ENCODE assay signal across 14 cellular contexts in the genomic region with DNA sequence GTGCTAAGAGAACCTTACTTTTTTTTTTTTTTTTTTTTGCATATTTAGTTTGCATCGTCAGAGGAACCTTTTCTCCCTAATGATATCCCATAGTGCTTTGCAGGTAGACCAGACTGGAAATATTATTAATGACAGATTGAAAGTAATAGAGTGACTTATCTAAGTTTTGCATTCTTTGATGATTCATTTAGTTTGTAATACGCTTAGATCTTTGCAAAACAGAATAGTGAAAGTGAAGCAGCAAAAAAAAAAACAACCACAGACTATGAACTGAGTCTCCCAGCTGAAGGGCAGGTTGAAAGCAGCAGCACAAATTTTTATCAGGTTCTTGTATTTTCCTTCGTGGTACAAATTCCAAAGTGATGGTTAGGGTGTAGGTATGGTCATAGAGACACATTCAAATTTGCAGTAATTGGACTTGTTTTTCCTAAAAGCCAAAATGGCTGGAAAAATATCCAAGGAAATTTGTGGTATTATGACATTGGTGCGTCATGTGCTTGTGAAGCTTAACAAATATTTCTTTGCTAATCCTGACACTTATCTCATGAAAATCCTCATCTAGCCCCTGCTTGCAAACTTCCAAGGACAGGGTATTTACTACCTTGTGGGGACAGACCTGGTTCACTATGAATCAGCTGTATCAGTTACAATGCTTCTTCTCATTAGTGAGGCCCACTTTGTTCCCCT.
A peak's percentile ranks its signal among the peaks of the same experiment; 100 is the strongest.
DNase-seq lines count a peak whose midpoint lies in the region; ATAC-seq and TF ChIP-seq lines count a peak whose summit lies in the region.
"Had no signal": no experiment of that assay in that cellular context is flagged by ENCODE, and none has a peak within 500 bp of the region (broad histone marks: within the 10 kb centered on the region; RNA-seq: fewer than 3 reads in every experiment).

No MANE protein-coding gene starts in this region.

- no peaks in the 10 kb centered on the region for H3K36me3 Mint-ChIP-seq in activated CD4-positive, alpha-beta T cell treated with anti-CD3 and anti-CD28 coated beads for 36 hours (ENCODE audit: low read depth)
- peaks cover 8% of the 10 kb centered on the region for H3K36me3 Mint-ChIP-seq in activated naive CD8-positive, alpha-beta T cell treated with anti-CD3 and anti-CD28 coated beads, Interleukin-2, amount 10 ng/mL, durations not matched to agents 7 days and 5 days
- H3K36me3 Mint-ChIP-seq in natural killer cell: no peaks in the 10 kb centered on the region

- no peak overlapping the region for H2BK15ac ChIP-seq in IMR-90 (ENCODE audit: low read depth, low read length)

- H4K5ac ChIP-seq in IMR-90 (ENCODE audit: low read depth, low read length): no peak overlapping the region

- peaks cover 4% of the 10 kb centered on the region for H3K27me3 Mint-ChIP-seq in activated CD4-positive, alpha-beta T cell treated with anti-CD3 and anti-CD28 coated beads for 36 hours
- no peaks in the 10 kb centered on the region for H3K27me3 Mint-ChIP-seq in activated naive CD8-positive, alpha-beta T cell treated with anti-CD3 and anti-CD28 coated beads, Interleukin-2, amount 10 ng/mL, durations not matched to agents 7 days and 5 days
- peaks cover 7 to 16% of the 10 kb centered on the region in 2 donors for H3K27me3 Mint-ChIP-seq in natural killer cell (ENCODE audit: low read depth in 2 of 2)

- no peak overlapping the region for H2BK120ac ChIP-seq in IMR-90 (ENCODE audit: low read depth, low read length)

- peaks cover 36% of the 10 kb centered on the region for H3K4me1 Mint-ChIP-seq in activated CD4-positive, alpha-beta T cell treated with anti-CD3 and anti-CD28 coated beads for 36 hours
- H3K4me1 Mint-ChIP-seq in activated naive CD8-positive, alpha-beta T cell treated with anti-CD3 and anti-CD28 coated beads, Interleukin-2, amount 10 ng/mL, durations not matched to agents 7 days and 5 days: peaks cover 17% of the 10 kb centered on the region
- H3K4me1 Mint-ChIP-seq in natural killer cell: peaks cover 19 to 20% of the 10 kb centered on the region in 2 donors

- H3K36me3 ChIP-seq in IMR-90 (ENCODE audit: control insufficient read depth, insufficient read depth, low read length): no peaks in the 10 kb centered on the region
- no peaks in the 10 kb centered on the region for H3K36me3 ChIP-seq in PC-9 (ENCODE audit: low read depth)
- H3K36me3 ChIP-seq: esophagus squamous epithelium, HAP-1 had no signal

- H3K79me2 ChIP-seq in PC-9 (ENCODE audit: low read depth): no peaks in the 10 kb centered on the region

- H3K79me1 ChIP-seq in IMR-90 (ENCODE audit: low read depth in 1 of 2, low read length in 2 of 2): no peaks in the 10 kb centered on the region

- no peaks in the 10 kb centered on the region for H4K20me1 ChIP-seq in IMR-90 (ENCODE audit: insufficient read depth, low read length)
- H4K20me1 ChIP-seq in PC-9 (ENCODE audit: insufficient read depth): no peaks in the 10 kb centered on the region

- no peak overlapping the region for H3K9ac ChIP-seq in IMR-90 (ENCODE audit: low read depth, low read length)

- no peaks in the 10 kb centered on the region for H3K9me1 ChIP-seq in IMR-90 (ENCODE audit: insufficient read depth, low read length)

- no peak overlapping the region for H3K27ac ChIP-seq in IMR-90 (ENCODE audit: insufficient read depth, low read length)
- no peak overlapping the region for H3K27ac ChIP-seq in PC-9

- H3K9me3 ChIP-seq in IMR-90 (ENCODE audit: control insufficient read depth, insufficient read depth, low read length) (no peaks in the 10 kb centered on the region), PC-9 (ENCODE audit: insufficient read depth, low read depth) (no peaks in the 10 kb centered on the region; the same call in 1 of the 2 replicates)
- H3K9me3 ChIP-seq: HAP-1 had no signal

- no peak overlapping the region for H3K4ac ChIP-seq in IMR-90 (ENCODE audit: low read depth, low read length)

- H2AFZ ChIP-seq in IMR-90 (replicated peaks; ENCODE audit: low read length, poor library complexity) (no peak overlapping the region), PC-9 (no peak overlapping the region)

- no peak overlapping the region for H3K4me3 ChIP-seq in IMR-90 (ENCODE audit: insufficient read depth, low read depth, low read length)
- no peak overlapping the region for H3K4me3 ChIP-seq in PC-9
- H3K4me3 ChIP-seq: esophagus squamous epithelium, HAP-1 had no signal

- H4K91ac ChIP-seq in IMR-90 (ENCODE audit: insufficient read depth, low read depth, low read length): no peak overlapping the region

- dilution Hi-C loops in IMR-90 (cut with HindIII; ENCODE audit: low sequenced_read_pairs, unreplicated experiment): no loop called here

- H3K18ac ChIP-seq in IMR-90 (ENCODE audit: low read depth, low read length): no peak overlapping the region

- no peaks in the 10 kb centered on the region for H3F3A ChIP-seq in PC-9 (ENCODE audit: insufficient read depth, low read depth)

- BruUV-seq in IMR-90 (replicated peaks; lab: Mats Ljungman, UMichigan): no TSS peak
- no TSS peak for BruUV-seq in PC-9 (replicated peaks; lab: Mats Ljungman, UMichigan)

- CTCF ChIA-PET in activated CD4-positive, alpha-beta T cell treated with anti-CD3 and anti-CD28 coated beads for 36 hours (lab: Charles Lee): interaction anchor here (0.6 to 1.4 kb wide), 4 partner anchors 18 to 270 kb away, joined by 3 to 4 read pairs (median 3); no protein-coding TSS in a partner anchor
- CTCF ChIA-PET in IMR-90 (lab: Yijun Ruan, JAX): interaction anchor here (0.6 kb wide), 2 partner anchors 509 to 970 kb away, joined by 5 to 6 read pairs; no protein-coding TSS in a partner anchor
- CTCF ChIA-PET in PC-9 (lab: Charles Lee): no interaction called here

- H4K8ac ChIP-seq in IMR-90 (ENCODE audit: low read depth in 2 of 2, low read length in 2 of 2): no peak overlapping the region

- in situ Hi-C loops in IMR-90 (cut with MboI; ENCODE audit: low sequenced_read_pairs): no loop called here

- H3K27me3 ChIP-seq in IMR-90 (ENCODE audit: control insufficient read depth, insufficient read depth, low read length): peaks cover 3% of the 10 kb centered on the region; the same call in 1 of the 2 replicates
- H3K27me3 ChIP-seq in PC-9 (ENCODE audit: insufficient read depth, low read depth): peaks cover 4% of the 10 kb centered on the region; the same call in 1 of the 2 replicates
- H3K27me3 ChIP-seq: esophagus squamous epithelium had no signal

- intact Hi-C loops in activated CD4-positive, alpha-beta T cell treated with anti-CD3 and anti-CD28 coated beads for 36 hours (cut with DNase I, micrococcal nuclease): loop anchor here (1.0 to 5.0 kb wide), 7 partner anchors 38 to 293 kb away; partner anchors contain the start of gene CREB5 (in 1 of the 2)
- intact Hi-C loops in IMR-90 (cut with micrococcal nuclease) (no loop called here), natural killer cell (cut with micrococcal nuclease) (no loop called here), sciatic nerve (cut with DNase I) (no loop called here), PC-9 (cut with micrococcal nuclease; ENCODE audit: unreplicated experiment) (no loop called here)

- POLR2A ChIA-PET in activated CD4-positive, alpha-beta T cell treated with anti-CD3 and anti-CD28 coated beads for 36 hours (lab: Charles Lee): interaction anchor here (0.6 to 1.0 kb wide), 2 partner anchors 14 to 112 kb away, joined by 3 to 4 read pairs; no protein-coding TSS in a partner anchor
- POLR2A ChIA-PET in IMR-90 (lab: Charles Lee; ENCODE audit: unreplicated experiment) (no interaction called here), PC-9 (lab: Charles Lee; ENCODE audit: unreplicated experiment) (no interaction called here)
- POLR2A ChIA-PET in activated naive CD8-positive, alpha-beta T cell treated with anti-CD3 and anti-CD28 coated beads, Interleukin-2, amount 10 ng/mL, durations not matched to agents 7 days and 5 days (lab: Charles Lee): interaction anchor here (0.7 kb wide), 1 partner anchor 22 kb away, joined by 6 read pairs; no protein-coding TSS in a partner anchor

- ATAC-seq in activated CD4-positive, alpha-beta T cell treated with anti-CD3 and anti-CD28 coated beads for 36 hours: peak; percentile 50
- ATAC-seq in IMR-90 (ENCODE audit: low read depth) (no peak; the same call in 1 of the 2 replicates), natural killer cell (peak; percentile 68 to 70 (median 69)), sciatic nerve (no peak)
- peak; percentile 63 for ATAC-seq in activated naive CD8-positive, alpha-beta T cell treated with anti-CD3 and anti-CD28 coated beads, Interleukin-2, amount 10 ng/mL, durations not matched to agents 7 days and 5 days (ENCODE audit: low read depth)
- ATAC-seq: Right ventricle myocardium inferior had no signal

- H2BK20ac ChIP-seq in IMR-90 (ENCODE audit: low read depth, low read length): no peak overlapping the region

- no peak for TF ChIP-seq POLR2A in IMR-90 (IDR thresholded peaks at IDR 0.05; ENCODE audit: low read depth, low read length)

- no peak overlapping the region for H3K27ac Mint-ChIP-seq in activated CD4-positive, alpha-beta T cell treated with anti-CD3 and anti-CD28 coated beads for 36 hours
- peak overlapping the region; percentile 43 for H3K27ac Mint-ChIP-seq in activated naive CD8-positive, alpha-beta T cell treated with anti-CD3 and anti-CD28 coated beads, Interleukin-2, amount 10 ng/mL, durations not matched to agents 7 days and 5 days
- H3K27ac Mint-ChIP-seq in natural killer cell: peak overlapping the region; percentile 70 to 82

- no peak overlapping the region for H3K4me2 ChIP-seq in IMR-90 (ENCODE audit: low read depth, low read length)
- no peak overlapping the region for H3K4me2 ChIP-seq in PC-9

- TF ChIP-seq CTCF in IMR-90 (conservative IDR thresholded peaks at IDR 0.05; ENCODE audit: low read depth, low read length) (no peak), natural killer cell (IDR thresholded peaks at IDR 0.05) (no peak), PC-9 (conservative IDR thresholded peaks at IDR 0.05) (no peak)

- no peak overlapping the region for H3K14ac ChIP-seq in IMR-90 (replicated peaks; ENCODE audit: low read depth, low read length)

- H3K56ac ChIP-seq in IMR-90 (ENCODE audit: extremely low read depth, insufficient read depth, low read length): no peak overlapping the region

- H3K23ac ChIP-seq in IMR-90 (ENCODE audit: low read depth, low read length): no peak overlapping the region

- H3K4me1 ChIP-seq in IMR-90 (ENCODE audit: control insufficient read depth, insufficient read depth, low read length) (peaks cover 2% of the 10 kb centered on the region; the same call in 1 of the 2 replicates), PC-9 (replicated peaks; ENCODE audit: insufficient read depth) (0 out of 2 replicates have a peak, but pooled peaks cover 4% of the 10 kb centered on the region)
- H3K4me1 ChIP-seq: HAP-1 had no signal

- peaks cover 3% of the 10 kb centered on the region for H3K9me3 Mint-ChIP-seq in activated CD4-positive, alpha-beta T cell treated with anti-CD3 and anti-CD28 coated beads for 36 hours (ENCODE audit: low read depth)
- peaks cover 1% of the 10 kb centered on the region for H3K9me3 Mint-ChIP-seq in activated naive CD8-positive, alpha-beta T cell treated with anti-CD3 and anti-CD28 coated beads, Interleukin-2, amount 10 ng/mL, durations not matched to agents 7 days and 5 days
- no peaks in the 10 kb centered on the region for H3K9me3 Mint-ChIP-seq in natural killer cell

- no peaks in the 10 kb centered on the region for H3K9me2 ChIP-seq in PC-9 (ENCODE audit: insufficient read depth)

- no peak overlapping the region for H2AK9ac ChIP-seq in IMR-90 (replicated peaks; ENCODE audit: low read depth, low read length, poor library complexity)

- H3K4me3 Mint-ChIP-seq in activated CD4-positive, alpha-beta T cell treated with anti-CD3 and anti-CD28 coated beads for 36 hours: peak overlapping the region; percentile 4
- H3K4me3 Mint-ChIP-seq in activated naive CD8-positive, alpha-beta T cell treated with anti-CD3 and anti-CD28 coated beads, Interleukin-2, amount 10 ng/mL, durations not matched to agents 7 days and 5 days: peak overlapping the region; percentile 72
- peak overlapping the region; percentile 85 for H3K4me3 Mint-ChIP-seq in natural killer cell

- no peak for DNase-seq in activated CD4-positive, alpha-beta T cell treated with anti-CD3 and anti-CD28 coated beads for 36 hours
- DNase-seq in activated CD4-positive, alpha-beta T cell treated with anti-CD3 and anti-CD28 coated beads, Interleukin-2, amount 50 U/mL, for 48 hours: no peak
- DNase-seq in IMR-90 (peak; percentile 39), natural killer cell (no peak), sciatic nerve (ENCODE audit: low spot score) (no peak), PC-9 (no peak), AG20443 (ENCODE audit: low spot score) (no peak)
- no peak for DNase-seq in activated naive CD8-positive, alpha-beta T cell treated with anti-CD3 and anti-CD28 coated beads, Interleukin-2, amount 10 ng/mL, durations not matched to agents 7 days and 5 days
- DNase-seq: ACHN, cerebellar nuclear complex, esophagus squamous epithelium, mammary epithelial cell had no signal

- no peak for TF ChIP-seq RAD21 in IMR-90 (IDR thresholded peaks at IDR 0.05; ENCODE audit: low read length)

- H2BK5ac ChIP-seq in IMR-90 (ENCODE audit: low read depth, low read length, poor library complexity, severe bottlenecking): no peak overlapping the region

- no CpG with 5 or more reads among the region's 4 CpGs for WGBS in IMR-90 (ENCODE audit: extremely low coverage in 2 of 2, insufficient read length in 1 of 2), 2 experiments

- H2AK5ac ChIP-seq in IMR-90 (ENCODE audit: low read depth, low read length): no peak overlapping the region

Comparison
In these comparisons a context has a peak if more than half of its experiments do, and no peak if none do; other contexts are left out.
1. ATAC-seq: peak in activated CD4-positive, alpha-beta T cell treated with anti-CD3 and anti-CD28 coated beads for 36 hours (single experiment), activated naive CD8-positive, alpha-beta T cell treated with anti-CD3 and anti-CD28 coated beads, Interleukin-2, amount 10 ng/mL, durations not matched to agents 7 days and 5 days (single experiment) and natural killer cell (3 of 3); none in IMR-90 (single experiment) and sciatic nerve (single experiment).
2. H3K4me3 Mint-ChIP-seq: peak in every context shown above with its lines; median percentile 85 in natural killer cell; 72 in activated naive CD8-positive, alpha-beta T cell treated with anti-CD3 and anti-CD28 coated beads, Interleukin-2, amount 10 ng/mL, durations not matched to agents 7 days and 5 days; 4 in activated CD4-positive, alpha-beta T cell treated with anti-CD3 and anti-CD28 coated beads for 36 hours.
3. POLR2A ChIA-PET loops: an anchor here in activated CD4-positive, alpha-beta T cell treated with anti-CD3 and anti-CD28 coated beads for 36 hours (0.6 to 1.0 kb wide) and activated naive CD8-positive, alpha-beta T cell treated with anti-CD3 and anti-CD28 coated beads, Interleukin-2, amount 10 ng/mL, durations not matched to agents 7 days and 5 days (0.7 kb wide); none called in IMR-90 and PC-9.
4. intact Hi-C loops: an anchor here in activated CD4-positive, alpha-beta T cell treated with anti-CD3 and anti-CD28 coated beads for 36 hours (1.0 to 5.0 kb wide); none called in IMR-90, natural killer cell, sciatic nerve and PC-9.